In genomic region chr14:91369628-91370445, GRCh38 we compare ENCODE assay signal across 8 cellular contexts. TPM values are rescaled to one million over a fixed set of nuclear protein-coding genes. Genes with fewer than 3 reads are reported as not detected.
DNase-seq lines count a peak whose midpoint lies in the region; ATAC-seq lines count a peak whose summit lies in the region.

No MANE protein-coding gene starts in this region.

- peak; percentile 89 for DNase-seq in DMS 273 treated with DMSO at 0.1 percent for 48 hours (lab: John Stamatoyannopoulos, UW)
- peak; percentile 97 for DNase-seq in NCI-H2107 treated with DMSO at 0.1 percent for 48 hours (lab: John Stamatoyannopoulos, UW; ENCODE audit: unreplicated experiment)
- DNase-seq in activated naive CD4-positive, alpha-beta T cell treated with anti-CD3 and anti-CD28 coated beads, Interleukin-2, amount 50 U/mL, for 16 hours, result peak; percentile 43
- DNase-seq in natural killer cell treated with Interleukin-12 subunit alpha and Interleukin-12 subunit beta and Interleukin-15 and Interleukin-18, amount 100 ng/mL, for 72 hours (ENCODE audit: low spot score), result peak; percentile 62
- DNase-seq in foreskin melanocyte, result no peak
- no peak for DNase-seq in AG08395 (ENCODE audit: low spot score)
- no peak for DNase-seq in Ammon's horn (ENCODE audit: low spot score)

- no peaks in the 10 kb centered on the region for H3K27me3 Mint-ChIP-seq in natural killer cell treated with Interleukin-12 subunit alpha and Interleukin-12 subunit beta and Interleukin-15 and Interleukin-18, amount 100 ng/mL, for 72 hours

- H3K36me3 Mint-ChIP-seq in natural killer cell treated with Interleukin-12 subunit alpha and Interleukin-12 subunit beta and Interleukin-15 and Interleukin-18, amount 100 ng/mL, for 72 hours, result no peaks in the 10 kb centered on the region

- peak overlapping the region; percentile 96 for H3K27ac Mint-ChIP-seq in natural killer cell treated with Interleukin-12 subunit alpha and Interleukin-12 subunit beta and Interleukin-15 and Interleukin-18, amount 100 ng/mL, for 72 hours

- ATAC-seq in natural killer cell treated with Interleukin-12 subunit alpha and Interleukin-12 subunit beta and Interleukin-15 and Interleukin-18, amount 100 ng/mL, for 72 hours, result no peak
- ATAC-seq in GM19395 (IDR thresholded peaks at IDR 0.05; ENCODE audit: unreplicated experiment), result no peak

- H3K9me3 Mint-ChIP-seq in natural killer cell treated with Interleukin-12 subunit alpha and Interleukin-12 subunit beta and Interleukin-15 and Interleukin-18, amount 100 ng/mL, for 72 hours, result no peaks in the 10 kb centered on the region

- H3K4me3 Mint-ChIP-seq in natural killer cell treated with Interleukin-12 subunit alpha and Interleukin-12 subunit beta and Interleukin-15 and Interleukin-18, amount 100 ng/mL, for 72 hours, result peak overlapping the region; percentile 80

- peaks cover 78 to 87% of the 10 kb centered on the region in 2 donors for H3K4me1 Mint-ChIP-seq in natural killer cell treated with Interleukin-12 subunit alpha and Interleukin-12 subunit beta and Interleukin-15 and Interleukin-18, amount 100 ng/mL, for 72 hours (ENCODE audit: low read depth in 2 of 2)

RNA-seq across cellular contexts. Expression of gene CCDC88C, which starts 47.8 kb away (rescaled TPM):
- 100 to 1,000 TPM; 103 to 175 TPM for total RNA-seq in natural killer cell treated with Interleukin-12 subunit alpha and Interleukin-12 subunit beta and Interleukin-15 and Interleukin-18, amount 100 ng/mL, for 72 hours

Comparison
In these comparisons a context has a peak if more than half of its experiments do, and no peak if none do; other contexts are left out.
1. DNase-seq: peak in DMS 273 treated with DMSO at 0.1 percent for 48 hours (single experiment), NCI-H2107 treated with DMSO at 0.1 percent for 48 hours (single experiment), activated naive CD4-positive, alpha-beta T cell treated with anti-CD3 and anti-CD28 coated beads, Interleukin-2, amount 50 U/mL, for 16 hours (single experiment) and natural killer cell treated with Interleukin-12 subunit alpha and Interleukin-12 subunit beta and Interleukin-15 and Interleukin-18, amount 100 ng/mL, for 72 hours (single experiment); none in foreskin melanocyte (single experiment), AG08395 (single experiment) and Ammon's horn (single experiment).